Comparison of ENCODE assay signal across 39 cellular contexts in the genomic region with DNA sequence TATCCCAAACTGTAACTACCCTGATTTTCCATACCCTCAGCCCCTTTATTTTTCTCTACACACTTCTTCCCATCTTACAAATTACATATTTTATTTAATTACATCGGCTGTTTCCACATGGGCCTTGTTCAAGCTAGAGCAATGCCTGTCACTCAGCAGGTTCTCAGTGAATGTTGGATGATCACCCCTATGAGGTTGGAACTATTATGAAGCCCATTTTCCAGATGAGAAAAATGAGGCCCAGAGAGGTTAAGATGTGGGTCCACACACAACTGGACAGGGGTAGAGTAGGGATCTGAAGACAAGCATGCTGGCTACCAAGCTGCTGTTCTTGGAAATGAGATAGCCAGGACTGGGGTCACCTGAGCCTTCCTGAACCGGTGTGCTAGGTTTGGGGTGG. TPM values are rescaled to one million over a fixed set of nuclear protein-coding genes. Genes with fewer than 3 reads are reported as not detected.
"Had no signal": no experiment of that assay in that cellular context is flagged by ENCODE, and none has a peak within 500 bp of the region (broad histone marks: within the 10 kb centered on the region; RNA-seq: fewer than 3 reads in every experiment).

No MANE protein-coding gene starts in this region.

- H3K27ac ChIP-seq: adrenal gland, body of pancreas, brain microvascular endothelial cell, breast epithelium, WERI-Rb-1 had no signal

- H3K27me3 Mint-ChIP-seq: activated CD4-positive, alpha-beta memory T cell treated with anti-CD3 and anti-CD28 coated beads, Interleukin-2, amount 10 ng/mL, durations not matched to agents 7 days and 5 days; activated CD4-positive, alpha-beta T cell treated with anti-CD3 and anti-CD28 coated beads for 36 hours; activated CD4-positive, alpha-beta T cell treated with anti-CD3 and anti-CD28 coated beads, Interleukin-2, amount 10 ng/mL, durations not matched to agents 7 days and 5 days; activated naive CD8-positive, alpha-beta T cell treated with anti-CD3 and anti-CD28 coated beads for 36 hours; activated T-cell treated with anti-CD3 and anti-CD28 coated beads, Interleukin-2, amount 50 U/mL, for 24 hours had no signal

- H3K36me3 Mint-ChIP-seq: activated CD8-positive, alpha-beta memory T cell treated with anti-CD3 and anti-CD28 coated beads, Interleukin-2, amount 10 ng/mL, durations not matched to agents 7 days and 5 days; activated naive CD4-positive, alpha-beta T cell treated with anti-CD3 and anti-CD28 coated beads, Interleukin-2, amount 50 U/mL, for 72 hours; activated naive CD8-positive, alpha-beta T cell treated with anti-CD3 and anti-CD28 coated beads for 36 hours; WTC11 had no signal

- H3K4me1 ChIP-seq: adrenal gland, body of pancreas, breast epithelium had no signal

- H3K4me3 ChIP-seq: adrenal gland, body of pancreas, breast epithelium had no signal

- FAIRE-seq: astrocyte, TTC549 had no signal

- H3K4me3 Mint-ChIP-seq: activated CD4-positive, alpha-beta memory T cell treated with anti-CD3 and anti-CD28 coated beads, Interleukin-2, amount 10 ng/mL, durations not matched to agents 7 days and 5 days; activated CD4-positive, alpha-beta T cell treated with anti-CD3 and anti-CD28 coated beads for 36 hours; activated CD4-positive, alpha-beta T cell treated with anti-CD3 and anti-CD28 coated beads, Interleukin-2, amount 10 ng/mL, durations not matched to agents 7 days and 5 days; activated CD8-positive, alpha-beta memory T cell treated with anti-CD3 and anti-CD28 coated beads, Interleukin-2, amount 10 ng/mL, durations not matched to agents 7 days and 5 days; activated CD8-positive, alpha-beta T cell treated with anti-CD3 and anti-CD28 coated beads, Interleukin-2, amount 10 ng/mL, durations not matched to agents 7 days and 5 days; activated naive CD4-positive, alpha-beta T cell treated with anti-CD3 and anti-CD28 coated beads for 36 hours; activated naive CD8-positive, alpha-beta T cell treated with anti-CD3 and anti-CD28 coated beads for 36 hours; activated T-cell treated with anti-CD3 and anti-CD28 coated beads, Interleukin-2, amount 50 U/mL, for 24 hours; T-helper 1 cell treated with Interleukin-12 subunit alpha and Interleukin-12 subunit beta and Interleukin-4 antibody, amounts not matched to agents 30 μg/mL and 1 μg/mL, for 36 hours; T-helper 2 cell treated with Interferon-gamma antibody and Interleukin-4, amounts not matched to agents 5 μg/mL and 100 μg/mL, for 36 hours; WTC11 had no signal

- ATAC-seq: activated CD4-positive, alpha-beta T cell treated with anti-CD3 and anti-CD28 coated beads for 36 hours; activated CD4-positive, CD25-positive, alpha-beta regulatory T cell treated with anti-CD3 and anti-CD28 coated beads, Interleukin-2, amount 50 U/mL, for 24 hours; activated CD8-positive, alpha-beta memory T cell treated with anti-CD3 and anti-CD28 coated beads, Interleukin-2, amount 10 ng/mL, durations not matched to agents 7 days and 5 days; activated CD8-positive, alpha-beta T cell treated with anti-CD3 and anti-CD28 coated beads, Interleukin-2, amount 10 ng/mL, durations not matched to agents 7 days and 5 days; activated naive CD4-positive, alpha-beta T cell treated with anti-CD3 and anti-CD28 coated beads, Interleukin-2, amount 50 U/mL, for 72 hours; body of pancreas; WTC11 had no signal

- H3K36me3 ChIP-seq: adrenal gland, brain microvascular endothelial cell, breast epithelium, WERI-Rb-1 had no signal

- H3K9me3 Mint-ChIP-seq: activated CD4-positive, alpha-beta memory T cell treated with anti-CD3 and anti-CD28 coated beads, Interleukin-2, amount 10 ng/mL, durations not matched to agents 7 days and 5 days; activated CD4-positive, alpha-beta T cell treated with anti-CD3 and anti-CD28 coated beads, Interleukin-2, amount 10 ng/mL, durations not matched to agents 7 days and 5 days; activated naive CD4-positive, alpha-beta T cell treated with anti-CD3 and anti-CD28 coated beads for 36 hours; activated naive CD4-positive, alpha-beta T cell treated with anti-CD3 and anti-CD28 coated beads, Interleukin-2, amount 50 U/mL, for 72 hours; activated naive CD8-positive, alpha-beta T cell treated with anti-CD3 and anti-CD28 coated beads for 36 hours; activated T-cell treated with anti-CD3 and anti-CD28 coated beads, Interleukin-2, amount 50 U/mL, for 24 hours; T-helper 1 cell treated with Interleukin-12 subunit alpha and Interleukin-12 subunit beta and Interleukin-4 antibody, amounts not matched to agents 30 μg/mL and 1 μg/mL, for 36 hours; T-helper 2 cell treated with Interferon-gamma antibody and Interleukin-4, amounts not matched to agents 5 μg/mL and 100 μg/mL, for 36 hours; WTC11 had no signal

- DNase-seq: activated CD4-positive, alpha-beta memory T cell treated with anti-CD3 and anti-CD28 coated beads, Interleukin-2, amount 10 ng/mL, durations not matched to agents 7 days and 5 days; activated CD4-positive, alpha-beta T cell treated with anti-CD3 and anti-CD28 coated beads for 1 hour; activated CD4-positive, alpha-beta T cell treated with anti-CD3 and anti-CD28 coated beads for 36 hours; activated CD4-positive, alpha-beta T cell treated with anti-CD3 and anti-CD28 coated beads for 48 hours; activated CD4-positive, alpha-beta T cell treated with anti-CD3 and anti-CD28 coated beads, Interleukin-2, amount 10 ng/mL, durations not matched to agents 7 days and 5 days; activated CD4-positive, alpha-beta T cell treated with anti-CD3 and anti-CD28 coated beads, Interleukin-2, amount 50 U/mL, for 48 hours; activated CD4-positive, CD25-positive, alpha-beta regulatory T cell; activated CD8-positive, alpha-beta memory T cell treated with anti-CD3 and anti-CD28 coated beads for 24 hours; activated CD8-positive, alpha-beta memory T cell treated with anti-CD3 and anti-CD28 coated beads, Interleukin-2, amount 10 ng/mL, durations not matched to agents 7 days and 5 days; activated CD8-positive, alpha-beta memory T cell treated with anti-CD3 and anti-CD28 coated beads, Interleukin-2, amount 50 U/mL, for 48 hours; activated CD8-positive, alpha-beta T cell treated with anti-CD3 and anti-CD28 coated beads, Interleukin-2, amount 10 ng/mL, durations not matched to agents 7 days and 5 days; activated effector memory CD4-positive, alpha-beta T cell treated with anti-CD3 and anti-CD28 coated beads, Interleukin-2, amount 50 U/mL, for 16 hours; activated gamma-delta T cell treated with Interleukin-2 at 50 U/mL for 16 hours; activated naive CD4-positive, alpha-beta T cell; activated naive CD4-positive, alpha-beta T cell treated with anti-CD3 and anti-CD28 coated beads for 36 hours; activated naive CD4-positive, alpha-beta T cell treated with anti-CD3 and anti-CD28 coated beads, Interleukin-2, amount 50 U/mL, for 16 hours; activated naive CD8-positive, alpha-beta T cell treated with anti-CD3 and anti-CD28 coated beads for 36 hours; activated T-cell treated with anti-CD3 and anti-CD28 coated beads, Interleukin-2, amount 50 U/mL, for 24 hours; activated T-cell treated with anti-CD3 and anti-CD28 coated beads, Interleukin-2, amount 50 U/mL, for 48 hours; adrenal gland; amniotic stem cell; aorta; body of pancreas; brain microvascular endothelial cell; central memory CD4-positive, alpha-beta T cell; T-helper 1 cell; T-helper 2 cell; T-helper 9 cell; WERI-Rb-1 had no signal

- H3K27ac Mint-ChIP-seq: activated CD4-positive, alpha-beta memory T cell treated with anti-CD3 and anti-CD28 coated beads, Interleukin-2, amount 10 ng/mL, durations not matched to agents 7 days and 5 days; activated CD4-positive, alpha-beta T cell treated with anti-CD3 and anti-CD28 coated beads for 36 hours; activated CD4-positive, alpha-beta T cell treated with anti-CD3 and anti-CD28 coated beads, Interleukin-2, amount 10 ng/mL, durations not matched to agents 7 days and 5 days; activated CD8-positive, alpha-beta memory T cell treated with anti-CD3 and anti-CD28 coated beads, Interleukin-2, amount 10 ng/mL, durations not matched to agents 7 days and 5 days; activated CD8-positive, alpha-beta T cell treated with anti-CD3 and anti-CD28 coated beads, Interleukin-2, amount 10 ng/mL, durations not matched to agents 7 days and 5 days; activated naive CD4-positive, alpha-beta T cell treated with anti-CD3 and anti-CD28 coated beads for 36 hours; activated naive CD8-positive, alpha-beta T cell treated with anti-CD3 and anti-CD28 coated beads for 36 hours; activated T-cell treated with anti-CD3 and anti-CD28 coated beads, Interleukin-2, amount 50 U/mL, for 24 hours; T-helper 1 cell treated with Interleukin-12 subunit alpha and Interleukin-12 subunit beta and Interleukin-4 antibody, amounts not matched to agents 30 μg/mL and 1 μg/mL, for 36 hours; T-helper 2 cell treated with Interferon-gamma antibody and Interleukin-4, amounts not matched to agents 5 μg/mL and 100 μg/mL, for 36 hours; WTC11 had no signal

- H3K27me3 ChIP-seq: adrenal gland, body of pancreas, brain microvascular endothelial cell, breast epithelium had no signal

- H3K9me3 ChIP-seq: adrenal gland, body of pancreas, breast epithelium had no signal

- H3K4me1 Mint-ChIP-seq: activated CD4-positive, alpha-beta memory T cell treated with anti-CD3 and anti-CD28 coated beads, Interleukin-2, amount 10 ng/mL, durations not matched to agents 7 days and 5 days; activated CD4-positive, alpha-beta T cell treated with anti-CD3 and anti-CD28 coated beads for 36 hours; activated CD4-positive, alpha-beta T cell treated with anti-CD3 and anti-CD28 coated beads, Interleukin-2, amount 10 ng/mL, durations not matched to agents 7 days and 5 days; activated CD8-positive, alpha-beta memory T cell treated with anti-CD3 and anti-CD28 coated beads, Interleukin-2, amount 10 ng/mL, durations not matched to agents 7 days and 5 days; activated naive CD8-positive, alpha-beta T cell treated with anti-CD3 and anti-CD28 coated beads for 36 hours; WTC11 had no signal

RNA-seq across cellular contexts. Expression of a gene that starts 10.0 kb away (rescaled TPM):
- total RNA-seq: activated CD4-positive, alpha-beta memory T cell treated with anti-CD3 and anti-CD28 coated beads, Interleukin-2, amount 10 ng/mL, durations not matched to agents 7 days and 5 days; activated CD4-positive, alpha-beta T cell treated with anti-CD3 and anti-CD28 coated beads, Interleukin-2, amount 10 ng/mL, durations not matched to agents 7 days and 5 days; astrocyte; cardiac septum had no signal
- polyA plus RNA-seq: aorta had no signal

RNA-seq across cellular contexts. Expression of a gene that starts 19.6 kb away (rescaled TPM):
- total RNA-seq: body of pancreas, cardiac septum, cerebellum had no signal
- polyA plus RNA-seq: aorta had no signal

RNA-seq across cellular contexts. Expression of a gene that starts 27.0 kb away (rescaled TPM):
- total RNA-seq: astrocyte, cerebellum had no signal

RNA-seq across cellular contexts. Expression of a gene that starts 45.7 kb away (rescaled TPM):
- total RNA-seq: activated CD4-positive, alpha-beta memory T cell treated with anti-CD3 and anti-CD28 coated beads, Interleukin-2, amount 10 ng/mL, durations not matched to agents 7 days and 5 days; activated CD4-positive, alpha-beta T cell treated with anti-CD3 and anti-CD28 coated beads, Interleukin-2, amount 10 ng/mL, durations not matched to agents 7 days and 5 days; activated CD8-positive, alpha-beta memory T cell treated with anti-CD3 and anti-CD28 coated beads, Interleukin-2, amount 10 ng/mL, durations not matched to agents 7 days and 5 days; activated CD8-positive, alpha-beta T cell treated with anti-CD3 and anti-CD28 coated beads, Interleukin-2, amount 10 ng/mL, durations not matched to agents 7 days and 5 days; adrenal gland; aorta; astrocyte; breast epithelium; cardiac septum; cerebellum had no signal
- polyA plus RNA-seq: aorta had no signal
